Comparison of ENCODE assay signal across 17 cellular contexts in genomic region chr6:25105070-25105925, GRCh38.
A peak's percentile ranks its signal among the peaks of the same experiment; 100 is the strongest.
DNase-seq lines count a peak whose midpoint lies in the region; ATAC-seq and TF ChIP-seq lines count a peak whose summit lies in the region.
"Had no signal": no experiment of that assay in that cellular context is flagged by ENCODE, and none has a peak within 500 bp of the region (broad histone marks: within the 10 kb centered on the region; RNA-seq: fewer than 3 reads in every experiment).

No MANE protein-coding gene starts in this region.

- no peaks in the 10 kb centered on the region for H3K4me1 ChIP-seq in breast epithelium
- H3K4me1 ChIP-seq in mammary epithelial cell (ENCODE audit: insufficient read depth, low read length): no peaks in the 10 kb centered on the region
- H3K4me1 ChIP-seq in adipocyte (ENCODE audit: control insufficient read depth, insufficient read depth, low read length): no peaks in the 10 kb centered on the region
- peaks cover 17% of the 10 kb centered on the region for H3K4me1 ChIP-seq in skeletal muscle satellite cell (ENCODE audit: control insufficient read depth, insufficient read depth, low read length)
- peaks cover 4% of the 10 kb centered on the region; the same call in 1 of the 2 replicates for H3K4me1 ChIP-seq in BE2C
- H3K4me1 ChIP-seq: BLaER1 treated with 17β-estradiol and CSF1 and Interleukin-3, amounts not matched to agents 10 nM and 100 nM had no signal

- H3K27ac ChIP-seq in breast epithelium (peak overlapping the region; percentile 26 to 33), mammary epithelial cell (ENCODE audit: insufficient read depth, low read depth, low read length) (no peak overlapping the region)
- H3K27ac ChIP-seq: BLaER1 treated with 17β-estradiol and CSF1 and Interleukin-3, amounts not matched to agents 10 nM and 100 nM; HL-60 had no signal

- TF ChIP-seq POLR2A in breast epithelium (IDR thresholded peaks at IDR 0.05): no peak

- H3K9ac ChIP-seq in mammary epithelial cell (ENCODE audit: insufficient read depth, low read length) (no peak overlapping the region), adipocyte (ENCODE audit: low read length) (no peak overlapping the region), skeletal muscle satellite cell (ENCODE audit: low read depth, low read length) (no peak overlapping the region)
- H3K9ac ChIP-seq: BLaER1 treated with 17β-estradiol and CSF1 and Interleukin-3, amounts not matched to agents 10 nM and 100 nM had no signal

- no peak overlapping the region for H2AFZ ChIP-seq in mammary epithelial cell (ENCODE audit: low read depth, low read length)

- no peaks in the 10 kb centered on the region for H3K27me3 ChIP-seq in breast epithelium
- no peaks in the 10 kb centered on the region for H3K27me3 ChIP-seq in mammary epithelial cell (ENCODE audit: insufficient read depth, low read length)
- H3K27me3 ChIP-seq in adipocyte (replicated peaks; ENCODE audit: control insufficient read depth, insufficient read depth, low read length): no peaks in the 10 kb centered on the region
- no peaks in the 10 kb centered on the region for H3K27me3 ChIP-seq in skeletal muscle satellite cell (ENCODE audit: control insufficient read depth, insufficient read depth, low read length)
- no peaks in the 10 kb centered on the region for H3K27me3 ChIP-seq in BE2C
- H3K27me3 ChIP-seq: BLaER1 treated with 17β-estradiol and CSF1 and Interleukin-3, amounts not matched to agents 10 nM and 100 nM had no signal

- CTCF ChIA-PET in mammary epithelial cell (lab: Charles Lee; ENCODE audit: low non-redundant PET): no interaction called here

- H3K4me2 ChIP-seq in mammary epithelial cell (ENCODE audit: insufficient read depth, low read depth, low read length) (no peak overlapping the region), skeletal muscle satellite cell (ENCODE audit: low read length) (peak overlapping the region; percentile 16)
- H3K4me2 ChIP-seq: BLaER1 treated with 17β-estradiol and CSF1 and Interleukin-3, amounts not matched to agents 10 nM and 100 nM had no signal

- H3K79me2 ChIP-seq in mammary epithelial cell (ENCODE audit: insufficient read depth, low read length): no peaks in the 10 kb centered on the region

- TF ChIP-seq CTCF in breast epithelium (IDR thresholded peaks at IDR 0.05) (no peak), mammary epithelial cell (conservative IDR thresholded peaks at IDR 0.05 in 1 of 2, IDR thresholded peaks at IDR 0.05 in 1 of 2; ENCODE audit: extremely low read depth in 1 of 2, insufficient read depth in 1 of 2, low read depth in 1 of 2, low read length in 2 of 2) (no peak), BE2C (IDR thresholded peaks at IDR 0.05; ENCODE audit: low read depth, low read length) (no peak)

- no peak for ATAC-seq in GM21717 (IDR thresholded peaks at IDR 0.05; ENCODE audit: unreplicated experiment)

- H3K36me3 ChIP-seq in breast epithelium (peaks cover 3% of the 10 kb centered on the region), mammary epithelial cell (ENCODE audit: insufficient read depth, low read length) (no peaks in the 10 kb centered on the region), adipocyte (ENCODE audit: control insufficient read depth, insufficient read depth, low read length, severe bottlenecking) (peaks cover 73% of the 10 kb centered on the region), skeletal muscle satellite cell (ENCODE audit: insufficient read depth, low read length) (peaks cover 4% of the 10 kb centered on the region), BE2C (no peaks in the 10 kb centered on the region)

- H3K9me3 ChIP-seq in breast epithelium (no peaks in the 10 kb centered on the region), mammary epithelial cell (replicated peaks; ENCODE audit: insufficient read depth, low read length) (no peaks in the 10 kb centered on the region), adipocyte (ENCODE audit: control insufficient read depth, low read length) (no peaks in the 10 kb centered on the region), skeletal muscle satellite cell (replicated peaks; ENCODE audit: low read length) (no peaks in the 10 kb centered on the region), BE2C (no peaks in the 10 kb centered on the region)
- H3K9me3 ChIP-seq: BLaER1 treated with 17β-estradiol and CSF1 and Interleukin-3, amounts not matched to agents 10 nM and 100 nM had no signal

- BruUV-seq in mammary epithelial cell (replicated peaks; lab: Mats Ljungman, UMichigan): no TSS peak

- in situ Hi-C loops in mammary epithelial cell (cut with MboI; ENCODE audit: low sequenced_read_pairs in 2 of 2): no loop called here

- dilution Hi-C loops in mammary epithelial cell (cut with HindIII; ENCODE audit: low sequenced_read_pairs): no loop called here

- no peaks in the 10 kb centered on the region for H4K20me1 ChIP-seq in mammary epithelial cell (ENCODE audit: insufficient read depth, low read length)
- H4K20me1 ChIP-seq: BLaER1 treated with 17β-estradiol and CSF1 and Interleukin-3, amounts not matched to agents 10 nM and 100 nM had no signal

- intact Hi-C loops in breast epithelium (cut with DNase I; ENCODE audit: low total_unique reads) (no loop called here), mammary epithelial cell (cut with micrococcal nuclease) (no loop called here)

- DNase-seq in breast epithelium (ENCODE audit: low spot score in 2 of 2): no peak
- no peak for DNase-seq in mammary epithelial cell
- peak; percentile 34 for DNase-seq in adipocyte (ENCODE audit: low read depth)
- peak; percentile 9 for DNase-seq in fibroblast of peridontal ligament (ENCODE audit: extremely low read depth)
- DNase-seq in NCI-H1048 (lab: John Stamatoyannopoulos, UW): no peak
- no peak for DNase-seq in BE2C
- DNase-seq: 8988T, DMS 273 treated with DMSO at 0.1 percent for 48 hours, KBM-7, NCI-H1092, NCI-H2107, NCI-H345, NCI-H748 treated with DMSO at 0.1 percent for 48 hours had no signal

- H3K4me3 ChIP-seq in breast epithelium: no peak overlapping the region
- H3K4me3 ChIP-seq in mammary epithelial cell (replicated peaks in 1 of 3; ENCODE audit: insufficient read depth in 1 of 3, low read depth in 2 of 3, low read length in 3 of 3): no peak overlapping the region
- no peak overlapping the region for H3K4me3 ChIP-seq in adipocyte (ENCODE audit: low read length)
- H3K4me3 ChIP-seq in skeletal muscle satellite cell (ENCODE audit: low read length): no peak overlapping the region
- H3K4me3 ChIP-seq in BE2C (ENCODE audit: low read depth, low read length): no peak overlapping the region
- H3K4me3 ChIP-seq: BLaER1 treated with 17β-estradiol and CSF1 and Interleukin-3, amounts not matched to agents 10 nM and 100 nM had no signal

- 63% methylated on average over 7 of the region's 7 CpGs for WGBS in mammary epithelial cell (ENCODE audit: low coverage, missing lambda C conversion rate)

Comparison
In these comparisons a context has a peak if more than half of its experiments do, and no peak if none do; other contexts are left out.
1. DNase-seq: peak in adipocyte (single experiment) and fibroblast of peridontal ligament (single experiment); none in breast epithelium (0 of 2), mammary epithelial cell (single experiment), NCI-H1048 (single experiment) and BE2C (single experiment).